ENCODE assay signal across 1 cellular context in the genomic region with DNA sequence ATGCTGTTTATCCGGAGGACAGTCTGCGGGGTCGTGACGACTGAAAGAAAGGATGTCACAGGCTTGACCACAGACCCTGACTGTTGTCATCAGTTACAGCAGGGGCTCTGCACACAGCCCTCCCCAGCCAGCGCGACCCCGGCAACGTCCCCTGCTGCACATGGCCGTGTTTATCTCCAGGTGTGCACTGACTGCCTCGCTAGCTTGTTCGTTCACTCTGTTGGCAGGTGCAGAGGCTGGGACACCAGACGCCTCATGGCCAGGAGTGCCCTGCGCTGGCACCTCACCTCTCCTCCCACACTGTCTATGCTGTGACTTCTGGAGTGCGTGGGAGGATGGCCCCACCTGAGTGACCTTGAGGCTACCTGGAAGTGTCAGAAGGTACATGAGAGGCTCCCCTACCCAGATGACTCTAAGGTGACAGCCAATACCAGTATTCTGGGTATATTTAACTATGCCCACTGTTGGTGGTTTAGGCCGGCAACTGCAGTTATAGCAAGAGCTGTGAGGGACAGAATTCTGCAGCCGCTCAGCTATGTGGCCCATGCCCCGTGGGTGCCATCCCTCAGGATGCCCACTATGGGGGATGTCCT.
TF ChIP-seq lines count a peak whose summit lies in the region.

No MANE protein-coding gene starts in this region.

TF ChIP-seq in WTC11, 78 proteins besides CTCF, POLR2A, EP300 and RAD21:
- TF ChIP-seq, protein P1, sequence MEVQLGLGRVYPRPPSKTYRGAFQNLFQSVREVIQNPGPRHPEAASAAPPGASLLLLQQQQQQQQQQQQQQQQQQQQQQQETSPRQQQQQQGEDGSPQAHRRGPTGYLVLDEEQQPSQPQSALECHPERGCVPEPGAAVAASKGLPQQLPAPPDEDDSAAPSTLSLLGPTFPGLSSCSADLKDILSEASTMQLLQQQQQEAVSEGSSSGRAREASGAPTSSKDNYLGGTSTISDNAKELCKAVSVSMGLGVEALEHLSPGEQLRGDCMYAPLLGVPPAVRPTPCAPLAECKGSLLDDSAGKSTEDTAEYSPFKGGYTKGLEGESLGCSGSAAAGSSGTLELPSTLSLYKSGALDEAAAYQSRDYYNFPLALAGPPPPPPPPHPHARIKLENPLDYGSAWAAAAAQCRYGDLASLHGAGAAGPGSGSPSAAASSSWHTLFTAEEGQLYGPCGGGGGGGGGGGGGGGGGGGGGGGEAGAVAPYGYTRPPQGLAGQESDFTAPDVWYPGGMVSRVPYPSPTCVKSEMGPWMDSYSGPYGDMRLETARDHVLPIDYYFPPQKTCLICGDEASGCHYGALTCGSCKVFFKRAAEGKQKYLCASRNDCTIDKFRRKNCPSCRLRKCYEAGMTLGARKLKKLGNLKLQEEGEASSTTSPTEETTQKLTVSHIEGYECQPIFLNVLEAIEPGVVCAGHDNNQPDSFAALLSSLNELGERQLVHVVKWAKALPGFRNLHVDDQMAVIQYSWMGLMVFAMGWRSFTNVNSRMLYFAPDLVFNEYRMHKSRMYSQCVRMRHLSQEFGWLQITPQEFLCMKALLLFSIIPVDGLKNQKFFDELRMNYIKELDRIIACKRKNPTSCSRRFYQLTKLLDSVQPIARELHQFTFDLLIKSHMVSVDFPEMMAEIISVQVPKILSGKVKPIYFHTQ (CRISPR knock-in tag; IDR thresholded peaks at IDR 0.05) = no peak
- TF ChIP-seq ZNF263 (CRISPR knock-in tag; IDR thresholded peaks at IDR 0.05; ENCODE audit: low read depth) (no peak), ZNF121 (CRISPR knock-in tag; IDR thresholded peaks at IDR 0.05) (no peak), JUN (CRISPR knock-in tag; IDR thresholded peaks at IDR 0.05) (no peak), SMAD3 (CRISPR knock-in tag; IDR thresholded peaks at IDR 0.05; ENCODE audit: borderline replicate concordance) (no peak), TP53 (CRISPR knock-in tag; IDR thresholded peaks at IDR 0.05) (no peak), MXD4 (CRISPR knock-in tag; IDR thresholded peaks at IDR 0.05; ENCODE audit: borderline replicate concordance) (no peak), ELF4 (CRISPR knock-in tag; IDR thresholded peaks at IDR 0.05; ENCODE audit: low read depth) (no peak), NR2C2 (CRISPR knock-in tag; IDR thresholded peaks at IDR 0.05) (no peak)
- TF ChIP-seq, protein P2, sequence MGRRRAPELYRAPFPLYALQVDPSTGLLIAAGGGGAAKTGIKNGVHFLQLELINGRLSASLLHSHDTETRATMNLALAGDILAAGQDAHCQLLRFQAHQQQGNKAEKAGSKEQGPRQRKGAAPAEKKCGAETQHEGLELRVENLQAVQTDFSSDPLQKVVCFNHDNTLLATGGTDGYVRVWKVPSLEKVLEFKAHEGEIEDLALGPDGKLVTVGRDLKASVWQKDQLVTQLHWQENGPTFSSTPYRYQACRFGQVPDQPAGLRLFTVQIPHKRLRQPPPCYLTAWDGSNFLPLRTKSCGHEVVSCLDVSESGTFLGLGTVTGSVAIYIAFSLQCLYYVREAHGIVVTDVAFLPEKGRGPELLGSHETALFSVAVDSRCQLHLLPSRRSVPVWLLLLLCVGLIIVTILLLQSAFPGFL (CRISPR knock-in tag; IDR thresholded peaks at IDR 0.05; ENCODE audit: borderline replicate concordance) = no peak
